Comparison of ENCODE assay signal across 14 cellular contexts in the genomic region with DNA sequence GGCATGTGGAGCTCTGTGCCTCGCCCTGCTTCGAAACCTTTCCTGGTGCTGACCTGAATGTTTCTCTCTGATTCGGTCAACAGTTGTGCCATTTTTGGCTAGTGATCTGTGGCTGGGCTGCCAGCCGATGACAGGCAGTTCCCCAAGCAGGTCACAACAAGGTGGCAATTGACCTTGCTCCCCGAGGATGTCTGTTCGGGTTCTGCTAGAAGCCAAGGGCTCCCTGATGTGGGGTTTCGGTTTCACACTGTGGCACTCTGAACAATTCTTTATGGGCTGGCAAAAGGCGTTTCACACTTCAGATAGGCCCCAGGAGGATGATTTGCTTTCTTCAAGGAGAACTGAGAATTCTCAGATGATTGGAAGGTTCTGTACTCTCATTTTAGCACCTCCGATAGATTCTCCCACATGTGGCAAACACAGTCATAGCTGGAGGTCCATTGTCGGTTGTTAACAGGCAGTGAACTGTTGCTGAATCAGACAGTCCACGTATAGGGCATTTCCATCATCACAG.
DNase-seq lines count a peak whose midpoint lies in the region; ATAC-seq and TF ChIP-seq lines count a peak whose summit lies in the region.
"Had no signal": no experiment of that assay in that cellular context is flagged by ENCODE, and none has a peak within 500 bp of the region (broad histone marks: within the 10 kb centered on the region; RNA-seq: fewer than 3 reads in every experiment).

No MANE protein-coding gene starts in this region.

- no peak for DNase-seq in lower lobe of right lung
- DNase-seq in T1000 (lab: John Stamatoyannopoulos, UW), result no peak
- no peak for DNase-seq in DMS79 treated with DMSO at 0.1 percent for 48 hours (lab: John Stamatoyannopoulos, UW)
- DNase-seq in activated naive CD4-positive, alpha-beta T cell treated with anti-CD3 and anti-CD28 coated beads, Interleukin-2, amount 50 U/mL, for 72 hours (ENCODE audit: low spot score in 2 of 2), result no peak
- DNase-seq: DMS153, H7, islet precursor cell, stomach had no signal

- H3K27ac Mint-ChIP-seq in activated naive CD4-positive, alpha-beta T cell treated with anti-CD3 and anti-CD28 coated beads, Interleukin-2, amount 50 U/mL, for 72 hours, result no peak overlapping the region

- peaks cover 0 to 3% of the 10 kb centered on the region in 2 donors for H3K9me3 Mint-ChIP-seq in activated naive CD4-positive, alpha-beta T cell treated with anti-CD3 and anti-CD28 coated beads, Interleukin-2, amount 50 U/mL, for 72 hours

- H3K36me3 ChIP-seq in lower lobe of right lung, result no peaks in the 10 kb centered on the region
- H3K36me3 ChIP-seq: neutrophil, stomach had no signal

- H3K27ac ChIP-seq in lower lobe of right lung, result no peak overlapping the region
- H3K27ac ChIP-seq: epithelial cell of prostate, neutrophil, stomach had no signal

- peak; percentile 88 for ATAC-seq in GM18520 (IDR thresholded peaks at IDR 0.05; ENCODE audit: unreplicated experiment)
- ATAC-seq in GM21447 (IDR thresholded peaks at IDR 0.05; ENCODE audit: unreplicated experiment), result peak; percentile 79
- ATAC-seq in HG03342 (IDR thresholded peaks at IDR 0.05; ENCODE audit: unreplicated experiment), result peak; percentile 80
- ATAC-seq in lower lobe of right lung, result peak; percentile 17 to 23
- ATAC-seq in GM19324 (IDR thresholded peaks at IDR 0.05; ENCODE audit: low FRiP score, unreplicated experiment), result no peak
- no peak for ATAC-seq in activated naive CD4-positive, alpha-beta T cell treated with anti-CD3 and anti-CD28 coated beads, Interleukin-2, amount 50 U/mL, for 72 hours

- H3K4me3 ChIP-seq in lower lobe of right lung, result no peak overlapping the region
- H3K4me3 ChIP-seq: stomach had no signal

- H3K9me3 ChIP-seq in lower lobe of right lung, result no peaks in the 10 kb centered on the region
- H3K9me3 ChIP-seq: neutrophil, stomach had no signal

- TF ChIP-seq CTCF in lower lobe of right lung (IDR thresholded peaks at IDR 0.05), result no peak

- no peaks in the 10 kb centered on the region for H3K36me3 Mint-ChIP-seq in activated naive CD4-positive, alpha-beta T cell treated with anti-CD3 and anti-CD28 coated beads, Interleukin-2, amount 50 U/mL, for 72 hours

- intact Hi-C loops in lower lobe of right lung (cut with DNase I), result no loop called here

- H3K4me1 ChIP-seq in lower lobe of right lung, result no peaks in the 10 kb centered on the region
- H3K4me1 ChIP-seq: stomach had no signal

- H3K27me3 ChIP-seq in lower lobe of right lung (ENCODE audit: low read depth), result no peaks in the 10 kb centered on the region
- H3K27me3 ChIP-seq: neutrophil, stomach had no signal

Comparison
In these comparisons a context has a peak if more than half of its experiments do, and no peak if none do; other contexts are left out.
1. ATAC-seq: peak in GM18520 (single experiment), GM21447 (single experiment), HG03342 (single experiment) and lower lobe of right lung (2 of 2); none in GM19324 (single experiment) and activated naive CD4-positive, alpha-beta T cell treated with anti-CD3 and anti-CD28 coated beads, Interleukin-2, amount 50 U/mL, for 72 hours (0 of 2).